ENCODE assay signal across 7 cellular contexts in the genomic region with DNA sequence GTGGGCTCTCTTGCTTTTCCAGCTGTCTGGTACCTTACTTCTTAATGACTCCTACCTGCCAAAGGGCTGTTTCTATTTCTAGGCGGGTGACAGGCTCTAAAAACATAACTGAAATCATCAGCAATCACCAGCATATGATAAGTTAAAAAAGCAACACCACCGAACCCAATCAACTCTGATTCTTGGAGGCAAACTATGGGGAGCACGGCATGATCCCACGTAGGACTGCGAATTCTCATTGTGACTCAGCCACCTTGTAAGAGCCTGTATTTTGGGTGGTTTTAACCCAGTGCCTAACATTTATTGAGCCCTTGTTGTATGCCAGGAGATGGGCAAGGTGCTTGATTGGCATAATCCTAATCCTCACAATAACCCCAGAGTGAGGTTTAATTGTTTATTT.
"Had no signal": no experiment of that assay in that cellular context is flagged by ENCODE, and none has a peak within 500 bp of the region (broad histone marks: within the 10 kb centered on the region; RNA-seq: fewer than 3 reads in every experiment).

No MANE protein-coding gene starts in this region.

- H3K27me3 Mint-ChIP-seq: IgD-negative memory B cell had no signal

- H3K36me3 Mint-ChIP-seq: IgD-negative memory B cell had no signal

- H3K4me1 Mint-ChIP-seq: IgD-negative memory B cell had no signal

- H3K4me3 ChIP-seq: K562 had no signal

- DNase-seq: IMR-90, KBM-7, KG1 had no signal

- H3K4me3 Mint-ChIP-seq: IgD-negative memory B cell had no signal

- H3K27ac ChIP-seq: HL-60 had no signal

- ATAC-seq: HepG2, K562 had no signal

- H3K27ac Mint-ChIP-seq: IgD-negative memory B cell had no signal
